In genomic region chr2:27730249-27730648, GRCh38 we compare ENCODE assay signal across 18 cellular contexts. TPM values are rescaled to one million over a fixed set of nuclear protein-coding genes. Genes with fewer than 3 reads are reported as not detected.
DNase-seq lines count a peak whose midpoint lies in the region; ATAC-seq, FAIRE-seq and TF ChIP-seq lines count a peak whose summit lies in the region.
"Had no signal": no experiment of that assay in that cellular context is flagged by ENCODE, and none has a peak within 500 bp of the region (broad histone marks: within the 10 kb centered on the region; RNA-seq: fewer than 3 reads in every experiment).

No MANE protein-coding gene starts in this region.

- DNase-seq in Right ventricle myocardium inferior (ENCODE audit: missing footprints) (no peak), cardiac septum (ENCODE audit: low spot score) (no peak), right cardiac atrium (no peak), vagina (ENCODE audit: extremely low spot score in 2 of 2) (no peak), D721Med (ENCODE audit: insufficient read length, low spot score) (no peak), cerebellum (ENCODE audit: low spot score) (no peak)
- DNase-seq: BE2C; Caco-2; GOT3; NCI-H1417; NCI-H2081 treated with DMSO at 0.1 percent for 48 hours; NCI-H446 treated with DMSO at 0.1 percent for 48 hours; SJCRH30; stimulated activated CD4-positive, alpha-beta T cell treated with anti-CD3 and anti-CD28 coated beads, Interleukin-4, amount 100 ng/mL, for 24 hours; stimulated activated naive CD8-positive, alpha-beta T cell treated with anti-CD3 and anti-CD28 coated beads, Interleukin-15, Interleukin-2, amounts not matched to agents 100 U/mL and 50 U/mL, for 24 hours had no signal

- intact Hi-C loops in Right ventricle myocardium inferior (cut with DNase I) (no loop called here), cardiac septum (cut with DNase I) (no loop called here), right cardiac atrium (cut with DNase I) (loop anchor here in 1 of 4 donors (10.0 kb wide), 1 partner anchor 315 kb away; no protein-coding TSS in a partner anchor), vagina (cut with DNase I) (no loop called here)

- H3K27ac ChIP-seq in right cardiac atrium (ENCODE audit: low read length) (peak overlapping the region; percentile 55), muscle layer of duodenum (ENCODE audit: low read length) (peak overlapping the region; percentile 39), vagina (peak overlapping the region; percentile 53)
- H3K27ac ChIP-seq: HL-60, SJCRH30 had no signal

- H3K36me3 ChIP-seq in muscle layer of duodenum (ENCODE audit: control insufficient read depth in 1 of 2, insufficient read depth in 2 of 2, low read length in 2 of 2), result no peaks in the 10 kb centered on the region
- H3K36me3 ChIP-seq in vagina, result no peaks in the 10 kb centered on the region
- H3K36me3 ChIP-seq: BE2C, SJCRH30 had no signal

- 62% methylated on average over 3 of the region's 3 CpGs for WGBS in right cardiac atrium

- TF ChIP-seq CTCF in vagina (IDR thresholded peaks at IDR 0.05) (no peak), D721Med (IDR thresholded peaks at IDR 0.05; ENCODE audit: insufficient read depth, missing control alignments) (no peak)

- ATAC-seq in Right ventricle myocardium inferior (peak; percentile 42), right cardiac atrium (peak; percentile 22 to 54), GM18505 (IDR thresholded peaks at IDR 0.05; ENCODE audit: unreplicated experiment) (no peak)
- ATAC-seq: stimulated activated naive CD8-positive, alpha-beta T cell treated with anti-CD3 and anti-CD28 coated beads, Interleukin-15, Interleukin-2, amounts not matched to agents 100 U/mL and 50 U/mL, for 24 hours had no signal

- no peak for FAIRE-seq in D721Med (lab: Jason Lieb, UNC)

- H3K27me3 ChIP-seq in right cardiac atrium (ENCODE audit: control insufficient read depth, insufficient read depth) (no peaks in the 10 kb centered on the region), muscle layer of duodenum (ENCODE audit: low read depth, low read length) (no peaks in the 10 kb centered on the region), vagina (no peaks in the 10 kb centered on the region)
- H3K27me3 ChIP-seq: BE2C, SJCRH30 had no signal

- TF ChIP-seq POLR2A in vagina (IDR thresholded peaks at IDR 0.05) (no peak), GM18505 (IDR thresholded peaks at IDR 0.05; ENCODE audit: borderline replicate concordance, extremely low read depth, insufficient read depth, insufficient read length) (no peak)

- no peak overlapping the region for H3K4me3 ChIP-seq in right cardiac atrium (ENCODE audit: low read length)
- H3K4me3 ChIP-seq in muscle layer of duodenum (ENCODE audit: low read depth in 1 of 2, low read length in 2 of 2), result no peak overlapping the region
- H3K4me3 ChIP-seq in vagina, result no peak overlapping the region
- H3K4me3 ChIP-seq: SJCRH30 had no signal

- peaks cover 4% of the 10 kb centered on the region for H3K4me1 ChIP-seq in right cardiac atrium (ENCODE audit: control insufficient read depth, insufficient read depth, low read length)
- peaks cover 0 to 5% of the 10 kb centered on the region in 2 donors for H3K4me1 ChIP-seq in muscle layer of duodenum (ENCODE audit: control insufficient read depth in 1 of 2, insufficient read depth in 2 of 2, low read length in 2 of 2)
- H3K4me1 ChIP-seq in vagina, result peaks cover 26% of the 10 kb centered on the region
- H3K4me1 ChIP-seq: BE2C had no signal

- H3K9me3 ChIP-seq in right cardiac atrium (ENCODE audit: control insufficient read depth, low read length) (no peaks in the 10 kb centered on the region), muscle layer of duodenum (ENCODE audit: control insufficient read depth in 1 of 2, low read length in 2 of 2) (no peaks in the 10 kb centered on the region), vagina (no peaks in the 10 kb centered on the region)
- H3K9me3 ChIP-seq: BE2C, Caco-2, SJCRH30 had no signal

RNA-seq across cellular contexts. Expression of gene MRPL33, which starts 41.3 kb away (rescaled TPM):
- total RNA-seq in Right ventricle myocardium inferior, result 360 TPM
- 258 TPM for total RNA-seq in cardiac septum
- total RNA-seq in right cardiac atrium, result 100 to 1,000 TPM; 242 to 308 (median 274) TPM
- polyA plus RNA-seq in right cardiac atrium, result 596 TPM
- total RNA-seq in vagina, result 87.7 TPM
- total RNA-seq in cerebellum, result 63.4 TPM
